34 cellular contexts compared by ENCODE assay signal in the genomic region with DNA sequence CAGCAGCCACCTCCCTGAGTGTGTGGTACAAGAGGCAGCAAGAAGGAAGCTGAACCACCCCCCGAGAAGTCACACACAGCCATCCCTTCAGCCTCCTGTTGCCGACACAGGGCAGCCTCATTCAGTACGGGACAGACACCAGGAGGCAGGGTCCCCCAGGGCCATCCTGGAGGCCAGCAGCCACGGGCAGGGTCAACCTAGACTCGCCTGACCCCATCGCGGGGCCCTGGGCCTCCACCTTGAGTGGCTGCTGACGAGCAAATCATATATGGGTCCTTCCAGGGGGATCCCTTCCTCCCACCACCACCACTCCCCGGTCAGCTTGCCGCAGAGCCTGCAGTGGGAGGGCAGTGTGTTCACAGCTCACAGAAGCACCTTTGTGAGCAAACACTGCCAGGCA.
"Had no signal": no experiment of that assay in that cellular context is flagged by ENCODE, and none has a peak within 500 bp of the region (broad histone marks: within the 10 kb centered on the region; RNA-seq: fewer than 3 reads in every experiment).

No MANE protein-coding gene starts in this region.

- ATAC-seq: activated T-cell treated with anti-CD3 and anti-CD28 coated beads, Interleukin-2, amount 50 U/mL, for 4 hours had no signal

- FAIRE-seq: RCC 7860 had no signal

- H3K4me3 Mint-ChIP-seq: activated naive CD8-positive, alpha-beta T cell treated with anti-CD3 and anti-CD28 coated beads, Interleukin-2, amount 10 ng/mL, durations not matched to agents 7 days and 5 days; activated T-cell treated with anti-CD3 and anti-CD28 coated beads, Interleukin-2, amount 50 U/mL, for 4 hours; activated T-helper 1 cell treated with anti-CD3 and anti-CD28 coated beads, Interleukin-12 subunit alpha, Interleukin-12 subunit beta, Interleukin-2, Interleukin-4 antibody, amounts not matched to agents 30 ng/mL and 10 ng/mL and 1 ng/mL, durations not matched to agents 14 hours and 24 hours and 36 hours had no signal

- H3K9me3 ChIP-seq: ascending aorta, breast epithelium, SJCRH30 had no signal

- H3K9me3 Mint-ChIP-seq: activated naive CD8-positive, alpha-beta T cell treated with anti-CD3 and anti-CD28 coated beads, Interleukin-2, amount 10 ng/mL, durations not matched to agents 7 days and 5 days; activated T-cell treated with anti-CD3 and anti-CD28 coated beads, Interleukin-2, amount 50 U/mL, for 4 hours; activated T-helper 1 cell treated with anti-CD3 and anti-CD28 coated beads, Interleukin-12 subunit alpha, Interleukin-12 subunit beta, Interleukin-2, Interleukin-4 antibody, amounts not matched to agents 30 ng/mL and 10 ng/mL and 1 ng/mL, durations not matched to agents 14 hours and 24 hours and 36 hours had no signal

- H3K4me2 ChIP-seq: PC-9 had no signal

- H2AFZ ChIP-seq: PC-9 had no signal

- H3K36me3 Mint-ChIP-seq: activated naive CD8-positive, alpha-beta T cell treated with anti-CD3 and anti-CD28 coated beads, Interleukin-2, amount 10 ng/mL, durations not matched to agents 7 days and 5 days had no signal

- H3K27me3 ChIP-seq: ascending aorta, SJCRH30 had no signal

- H3K27ac ChIP-seq: ascending aorta, breast epithelium, PC-9, RWPE1, SJCRH30, SK-N-MC, WERI-Rb-1 had no signal

- DNase-seq: activated CD4-positive, alpha-beta T cell treated with anti-CD3 and anti-CD28 coated beads for 1 hour; activated CD4-positive, alpha-beta T cell treated with anti-CD3 and anti-CD28 coated beads for 48 hours; activated CD4-positive, alpha-beta T cell treated with anti-CD3 and anti-CD28 coated beads, Interleukin-2, amount 50 U/mL, for 48 hours; activated CD4-positive, CD25-positive, alpha-beta regulatory T cell; activated CD8-positive, alpha-beta memory T cell treated with anti-CD3 and anti-CD28 coated beads, Interleukin-2, amount 50 U/mL, for 4 hours; activated effector memory CD4-positive, alpha-beta T cell treated with Interleukin-2 at 50 U/mL for 16 hours; activated naive CD4-positive, alpha-beta T cell treated with anti-CD3 and anti-CD28 coated beads, Interleukin-2, amount 50 U/mL, for 16 hours; activated naive CD8-positive, alpha-beta T cell treated with anti-CD3 and anti-CD28 coated beads, Interleukin-2, amount 10 ng/mL, durations not matched to agents 7 days and 5 days; activated T-cell treated with anti-CD3 and anti-CD28 coated beads for 4 hours; activated T-cell treated with anti-CD3 and anti-CD28 coated beads, Interleukin-2, amount 50 U/mL, for 4 hours; amygdala; Karpas-422; KBM-7; NCI-H1048; NCI-H1105 treated with DMSO at 0.1 percent for 48 hours; NCI-H1436; NCI-H1694; NCI-H1930; NCI-H2081 treated with DMSO at 0.1 percent for 48 hours; NCI-H345; NCI-H524 treated with DMSO at 0.1 percent for 48 hours; NCI-H748 treated with DMSO at 0.1 percent for 48 hours; NK-92 treated with Interleukin-12 subunit alpha and Interleukin-12 subunit beta, amount 100 ng/mL, for 24 hours; PC-9; SHP77; SJCRH30; T1000; WERI-Rb-1 had no signal

- H3K27ac Mint-ChIP-seq: activated naive CD8-positive, alpha-beta T cell treated with anti-CD3 and anti-CD28 coated beads, Interleukin-2, amount 10 ng/mL, durations not matched to agents 7 days and 5 days; activated T-helper 1 cell treated with anti-CD3 and anti-CD28 coated beads, Interleukin-12 subunit alpha, Interleukin-12 subunit beta, Interleukin-2, Interleukin-4 antibody, amounts not matched to agents 30 ng/mL and 10 ng/mL and 1 ng/mL, durations not matched to agents 14 hours and 24 hours and 36 hours had no signal

- H3K36me3 ChIP-seq: ascending aorta, breast epithelium, SJCRH30, WERI-Rb-1 had no signal

- H3K4me1 ChIP-seq: breast epithelium, SJCRH30 had no signal

- H3K4me3 ChIP-seq: ascending aorta, breast epithelium, PC-9, SJCRH30, SK-N-MC had no signal
